In the genomic region with DNA sequence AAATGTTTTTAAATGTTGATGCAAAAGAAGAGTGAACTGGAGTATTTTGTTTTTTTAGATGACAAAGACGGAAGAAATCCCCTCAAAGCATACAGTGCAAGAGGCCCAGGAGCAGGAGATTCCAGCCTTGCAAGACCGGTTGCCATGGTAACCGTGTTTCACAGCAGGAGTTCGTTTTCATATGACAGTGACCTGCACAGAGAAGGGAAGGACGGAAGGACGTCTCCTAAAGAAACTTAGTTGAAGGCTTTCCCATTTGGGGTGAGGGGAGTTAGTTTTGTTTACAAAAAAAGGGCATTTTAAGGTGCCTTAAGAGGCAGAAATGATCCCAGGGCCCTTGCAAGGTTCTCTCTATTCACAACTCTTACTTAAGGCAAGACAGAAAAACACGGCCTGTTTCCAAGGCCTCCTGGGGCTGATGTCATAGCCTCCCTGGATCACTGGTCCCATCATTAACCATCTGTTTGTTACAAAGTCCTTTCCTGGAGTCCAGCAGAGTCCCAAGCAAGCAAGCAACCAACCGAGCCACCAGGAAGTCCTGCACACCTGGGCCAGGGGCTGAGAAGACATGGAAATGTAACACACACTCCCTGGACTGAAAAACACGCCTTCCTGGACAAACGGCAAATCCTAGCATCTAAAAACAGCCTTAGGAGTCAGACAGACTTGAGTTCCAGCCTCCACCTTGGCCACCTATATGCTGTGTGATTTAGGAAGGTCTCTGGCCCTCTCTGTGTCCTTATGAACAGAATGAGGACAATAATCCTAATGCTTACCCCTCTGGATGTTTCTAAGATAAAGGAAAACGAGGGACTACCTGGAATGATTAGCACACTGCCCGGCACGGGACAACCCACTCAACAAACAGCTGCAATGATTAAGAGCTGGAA, we compare ENCODE assay signal across 8 cellular contexts. TPM values are rescaled to one million over a fixed set of nuclear protein-coding genes. Genes with fewer than 3 reads are reported as not detected.
DNase-seq lines count a peak whose midpoint lies in the region; ATAC-seq and TF ChIP-seq lines count a peak whose summit lies in the region.

No MANE protein-coding gene starts in this region.

- intact Hi-C loops in heart right ventricle (cut with DNase I): loop anchor here in 2 of 10 donors (2.0 to 5.0 kb wide), 2 partner anchors 51 to 238 kb away; no protein-coding TSS in a partner anchor
- intact Hi-C loops in sigmoid colon (cut with DNase I): no loop called here

- no peak for TF ChIP-seq POLR2A in sigmoid colon (IDR thresholded peaks at IDR 0.05)

- no peak for TF ChIP-seq EP300 in sigmoid colon (IDR thresholded peaks at IDR 0.05)

- TF ChIP-seq CTCF in heart right ventricle (IDR thresholded peaks at IDR 0.05) (no peak), sigmoid colon (IDR thresholded peaks at IDR 0.05) (no peak), omental fat pad (IDR thresholded peaks at IDR 0.05) (no peak)

- H3K27ac ChIP-seq in heart right ventricle (peak overlapping the region in 6 of 10 donors; percentile 12 to 94 (median 86)), sigmoid colon (peak overlapping the region in 2 of 4 donors; percentile 20 to 66)

- peaks cover 0 to 30% (median 4%) of the 10 kb centered on the region in 7 donors for H3K27me3 ChIP-seq in heart right ventricle
- H3K27me3 ChIP-seq in sigmoid colon: peaks cover 0 to 37% (median 27%) of the 10 kb centered on the region in 3 donors

- no peaks in the 10 kb centered on the region for H3K36me3 ChIP-seq in heart right ventricle
- H3K36me3 ChIP-seq in sigmoid colon: no peaks in the 10 kb centered on the region

- CTCF ChIA-PET in HEK293T (lab: Yijun Ruan, JAX): no interaction called here

- DNase-seq in NCI-H1092 (lab: John Stamatoyannopoulos, UW) (peak; percentile 13), NCI-H1092 treated with DMSO at 0.1 percent for 48 hours (lab: John Stamatoyannopoulos, UW) (no peak), SK-N-DZ (ENCODE audit: low spot score) (peak; percentile 92), heart right ventricle (peak in 1 of 2 donors; percentile 42), sigmoid colon (peak; percentile 78), HEK293T (ENCODE audit: extremely low spot score) (no peak), omental fat pad (ENCODE audit: low spot score) (no peak)
- no peak for DNase-seq in activated CD4-positive, alpha-beta T cell treated with anti-CD3 and anti-CD28 coated beads, Interleukin-2, amount 50 U/mL, for 1 hour

- H3K9me3 ChIP-seq in heart right ventricle (peaks cover 0 to under 1% (median 0%) of the 10 kb centered on the region in 11 donors), sigmoid colon (no peaks in the 10 kb centered on the region)

- ATAC-seq in heart right ventricle: peak in 2 of 8 donors; percentile 18 to 20
- no peak for ATAC-seq in omental fat pad (ENCODE audit: low FRiP score)

- H3K4me3 ChIP-seq in heart right ventricle: no peak overlapping the region
- H3K4me3 ChIP-seq in sigmoid colon: no peak overlapping the region

- H3K4me1 ChIP-seq in heart right ventricle (peaks cover 3 to 43% (median 12%) of the 10 kb centered on the region in 9 donors), sigmoid colon (peaks cover 0 to 16% (median 12%) of the 10 kb centered on the region in 4 donors)

- 56 to 64% methylated on average over 13 of the region's 13 CpGs for WGBS in heart right ventricle, 2 donors
- 63 to 73% methylated on average over 13 of the region's 13 CpGs for WGBS in sigmoid colon, 2 donors

- POLR2A ChIA-PET in HEK293T (lab: Yijun Ruan, JAX): no interaction called here

TF ChIP-seq in HEK293T, 16 proteins besides CTCF, POLR2A, EP300 and RAD21:
- TF ChIP-seq ZNF384 (IDR thresholded peaks at IDR 0.05) (no peak), ARNT (IDR thresholded peaks at IDR 0.05) (no peak), CTBP1 (IDR thresholded peaks at IDR 0.05; ENCODE audit: borderline replicate concordance) (no peak), ELF4 (IDR thresholded peaks at IDR 0.05) (no peak), LEF1 (IDR thresholded peaks at IDR 0.05; ENCODE audit: borderline replicate concordance) (no peak)

RNA-seq across cellular contexts. Expression of a gene that starts 30.3 kb away (rescaled TPM):
- polyA plus RNA-seq in SK-N-DZ (2014; cell fraction: cytosol; rRNA removed): 48.2 and 70.3 TPM in 2 replicates
- 16.2 and 17.4 TPM in 2 replicates for polyA plus RNA-seq in SK-N-DZ (2014; cell fraction: nucleus; rRNA removed)
- total RNA-seq in heart right ventricle (10 to 100 TPM in 1 of 10 donors, 1 to 10 TPM in 9; 3.6 to 11.1 (median 6.2) TPM), sigmoid colon (10 to 100 TPM in 1 of 4 donors, 1 to 10 TPM in 3; 1.8 to 12.7 (median 3.1) TPM), omental fat pad (10 to 100 TPM; 10.0 to 51.1 (median 25.7) TPM)
- polyA plus RNA-seq in heart right ventricle (1 to 10 TPM; 4.5 to 6.4 TPM), sigmoid colon (10 to 100 TPM; 14.2 to 23.1 (median 15.0) TPM)

Comparison
In these comparisons a context has a peak if more than half of its experiments do, and no peak if none do; other contexts are left out.
1. DNase-seq: peak in NCI-H1092 (single experiment), SK-N-DZ (single experiment) and sigmoid colon (single experiment); none in NCI-H1092 treated with DMSO at 0.1 percent for 48 hours (single experiment), HEK293T (single experiment), omental fat pad (single experiment) and activated CD4-positive, alpha-beta T cell treated with anti-CD3 and anti-CD28 coated beads, Interleukin-2, amount 50 U/mL, for 1 hour (single experiment).